In the genomic region with DNA sequence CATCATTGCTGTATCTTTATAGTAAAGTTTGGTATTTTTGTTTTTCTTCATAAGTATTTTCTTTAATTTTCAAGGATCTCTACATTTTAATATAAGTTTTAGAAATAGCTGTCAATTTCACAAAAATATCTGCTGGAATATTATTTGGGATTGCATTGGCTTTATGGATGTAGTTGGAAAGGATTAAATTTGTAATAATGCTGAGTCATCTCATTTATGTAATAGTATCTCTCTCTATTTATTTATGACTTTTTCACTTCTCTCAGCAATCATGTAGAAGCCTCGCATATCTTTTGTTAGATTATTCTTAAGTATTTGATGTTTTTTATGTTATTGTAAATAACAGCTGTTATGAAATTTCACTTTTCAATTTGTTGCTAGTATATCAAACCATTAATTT, we compare ENCODE assay signal across 3 cellular contexts.
A peak's percentile ranks its signal among the peaks of the same experiment; 100 is the strongest.
TF ChIP-seq lines count a peak whose summit lies in the region.

No MANE protein-coding gene starts in this region.

TF ChIP-seq in A549, 52 proteins besides CTCF, POLR2A, EP300 and RAD21:
- TF ChIP-seq KDM1A (IDR thresholded peaks at IDR 0.05; ENCODE audit: low read depth) = no peak
- peak; percentile 97 for TF ChIP-seq MAFK (IDR thresholded peaks at IDR 0.05; ENCODE audit: partially characterized antibody)
- no peak for TF ChIP-seq NPAS2 (CRISPR knock-in tag; IDR thresholded peaks at IDR 0.05; ENCODE audit: borderline replicate concordance)
- peak; percentile 68 for TF ChIP-seq NFE2L2 (conservative IDR thresholded peaks at IDR 0.05; ENCODE audit: low read length)

TF ChIP-seq in IMR-90, 13 proteins besides CTCF, POLR2A, EP300 and RAD21:
- TF ChIP-seq RCOR1 (IDR thresholded peaks at IDR 0.05; ENCODE audit: insufficient replicate concordance, low read length) (no peak), RFX5 (IDR thresholded peaks at IDR 0.05; ENCODE audit: low read depth, low read length) (no peak), MXI1 (IDR thresholded peaks at IDR 0.05; ENCODE audit: borderline replicate concordance, low read depth, low read length) (no peak), MAZ (IDR thresholded peaks at IDR 0.05; ENCODE audit: borderline replicate concordance, low read depth, low read length) (no peak), MAFK (IDR thresholded peaks at IDR 0.05; ENCODE audit: low read depth, low read length) (peak; percentile 97), CEBPB (IDR thresholded peaks at IDR 0.05; ENCODE audit: low read depth, low read length) (no peak), NFE2L2 (IDR thresholded peaks at IDR 0.05; ENCODE audit: low read depth, low read length) (peak; percentile 75), CHD1 (IDR thresholded peaks at IDR 0.05; ENCODE audit: low read depth, low read length) (no peak), SMC3 (IDR thresholded peaks at IDR 0.05; ENCODE audit: low read depth, low read length) (no peak), ELK1 (IDR thresholded peaks at IDR 0.05; ENCODE audit: borderline replicate concordance, low read depth, low read length) (no peak), FOS (IDR thresholded peaks at IDR 0.05; ENCODE audit: low read depth, low read length) (no peak), BHLHE40 (IDR thresholded peaks at IDR 0.05; ENCODE audit: low read depth, low read length) (no peak)
- TF ChIP-seq, protein P1, sequence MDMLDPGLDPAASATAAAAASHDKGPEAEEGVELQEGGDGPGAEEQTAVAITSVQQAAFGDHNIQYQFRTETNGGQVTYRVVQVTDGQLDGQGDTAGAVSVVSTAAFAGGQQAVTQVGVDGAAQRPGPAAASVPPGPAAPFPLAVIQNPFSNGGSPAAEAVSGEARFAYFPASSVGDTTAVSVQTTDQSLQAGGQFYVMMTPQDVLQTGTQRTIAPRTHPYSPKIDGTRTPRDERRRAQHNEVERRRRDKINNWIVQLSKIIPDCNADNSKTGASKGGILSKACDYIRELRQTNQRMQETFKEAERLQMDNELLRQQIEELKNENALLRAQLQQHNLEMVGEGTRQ (IDR thresholded peaks at IDR 0.05; ENCODE audit: low read depth, low read length) = no peak

TF ChIP-seq in K562, 482 proteins besides CTCF, POLR2A, EP300 and RAD21:
- TF ChIP-seq MAFK (IDR thresholded peaks at IDR 0.05; ENCODE audit: low read length) = peak; percentile 97
- TF ChIP-seq ZNF316 (IDR thresholded peaks at IDR 0.05) = peak; percentile 97
- TF ChIP-seq SPI1 (IDR thresholded peaks at IDR 0.05; ENCODE audit: borderline replicate concordance, low read depth, low read length) = no peak
- TF ChIP-seq POLR2B (IDR thresholded peaks at IDR 0.05; ENCODE audit: low read depth, partially characterized antibody) = no peak
- TF ChIP-seq MAFF (IDR thresholded peaks at IDR 0.05; ENCODE audit: low read length) = peak; percentile 96
- peak; percentile 92 for TF ChIP-seq C11orf30 (IDR thresholded peaks at IDR 0.05; ENCODE audit: low read depth)
- TF ChIP-seq NFE2L1 (tag; IDR thresholded peaks at IDR 0.05; ENCODE audit: borderline replicate concordance, low read depth) = peak; percentile 63; the same call in 1 of the 2 replicates
- no peak for TF ChIP-seq RBM17 (IDR thresholded peaks at IDR 0.05; ENCODE audit: borderline replicate concordance, low read depth, low read length)
- peak; percentile 64 for TF ChIP-seq NFE2 (IDR thresholded peaks at IDR 0.05; ENCODE audit: low read depth)
- TF ChIP-seq MAFG (tag; conservative IDR thresholded peaks at IDR 0.05) = peak; percentile 93
